In genomic region chr10:23869996-23870395, GRCh38 we compare ENCODE assay signal across 17 cellular contexts.
"Had no signal": no experiment of that assay in that cellular context is flagged by ENCODE, and none has a peak within 500 bp of the region (broad histone marks: within the 10 kb centered on the region; RNA-seq: fewer than 3 reads in every experiment).

No MANE protein-coding gene starts in this region.

- H3K27me3 ChIP-seq: spleen, stomach, transverse colon had no signal

- H3K9me3 ChIP-seq: heart right ventricle, spleen, stomach, thoracic aorta, transverse colon had no signal

- H3K4me3 ChIP-seq: coronary artery, heart right ventricle, spleen, stomach, thoracic aorta, transverse colon had no signal

- H3K4me1 ChIP-seq: spleen, stomach, transverse colon had no signal

- H3K27ac Mint-ChIP-seq: endodermal cell; natural killer cell treated with Interleukin-12 subunit alpha and Interleukin-12 subunit beta and Interleukin-15 and Interleukin-18, amount 100 ng/mL, for 72 hours had no signal

- H3K27ac ChIP-seq: coronary artery, heart right ventricle, spleen, stomach, thoracic aorta, transverse colon had no signal

- ATAC-seq: heart right ventricle; left lobe of liver; natural killer cell treated with Interleukin-12 subunit alpha and Interleukin-12 subunit beta and Interleukin-15 and Interleukin-18, amount 100 ng/mL, for 72 hours; sciatic nerve had no signal

- H3K36me3 Mint-ChIP-seq: natural killer cell treated with Interleukin-12 subunit alpha and Interleukin-12 subunit beta and Interleukin-15 and Interleukin-18, amount 100 ng/mL, for 72 hours had no signal

- H3K4me3 Mint-ChIP-seq: endodermal cell; natural killer cell treated with Interleukin-12 subunit alpha and Interleukin-12 subunit beta and Interleukin-15 and Interleukin-18, amount 100 ng/mL, for 72 hours had no signal

- DNase-seq: effector CD4-positive, alpha-beta T cell; endodermal cell; heart right ventricle; hypothalamus; islet precursor cell; mammary epithelial cell; spleen; stimulated activated CD4-positive, alpha-beta T cell treated with anti-CD3 and anti-CD28 coated beads, Interleukin-15, amount 100 ng/mL, for 24 hours; stimulated activated naive CD4-positive, alpha-beta T cell; stomach; substantia nigra; transverse colon had no signal

- H3K27me3 Mint-ChIP-seq: natural killer cell treated with Interleukin-12 subunit alpha and Interleukin-12 subunit beta and Interleukin-15 and Interleukin-18, amount 100 ng/mL, for 72 hours had no signal

- H3K36me3 ChIP-seq: heart right ventricle, spleen, stomach, thoracic aorta, transverse colon had no signal

- H3K9me3 Mint-ChIP-seq: endodermal cell had no signal
